In the genomic region with DNA sequence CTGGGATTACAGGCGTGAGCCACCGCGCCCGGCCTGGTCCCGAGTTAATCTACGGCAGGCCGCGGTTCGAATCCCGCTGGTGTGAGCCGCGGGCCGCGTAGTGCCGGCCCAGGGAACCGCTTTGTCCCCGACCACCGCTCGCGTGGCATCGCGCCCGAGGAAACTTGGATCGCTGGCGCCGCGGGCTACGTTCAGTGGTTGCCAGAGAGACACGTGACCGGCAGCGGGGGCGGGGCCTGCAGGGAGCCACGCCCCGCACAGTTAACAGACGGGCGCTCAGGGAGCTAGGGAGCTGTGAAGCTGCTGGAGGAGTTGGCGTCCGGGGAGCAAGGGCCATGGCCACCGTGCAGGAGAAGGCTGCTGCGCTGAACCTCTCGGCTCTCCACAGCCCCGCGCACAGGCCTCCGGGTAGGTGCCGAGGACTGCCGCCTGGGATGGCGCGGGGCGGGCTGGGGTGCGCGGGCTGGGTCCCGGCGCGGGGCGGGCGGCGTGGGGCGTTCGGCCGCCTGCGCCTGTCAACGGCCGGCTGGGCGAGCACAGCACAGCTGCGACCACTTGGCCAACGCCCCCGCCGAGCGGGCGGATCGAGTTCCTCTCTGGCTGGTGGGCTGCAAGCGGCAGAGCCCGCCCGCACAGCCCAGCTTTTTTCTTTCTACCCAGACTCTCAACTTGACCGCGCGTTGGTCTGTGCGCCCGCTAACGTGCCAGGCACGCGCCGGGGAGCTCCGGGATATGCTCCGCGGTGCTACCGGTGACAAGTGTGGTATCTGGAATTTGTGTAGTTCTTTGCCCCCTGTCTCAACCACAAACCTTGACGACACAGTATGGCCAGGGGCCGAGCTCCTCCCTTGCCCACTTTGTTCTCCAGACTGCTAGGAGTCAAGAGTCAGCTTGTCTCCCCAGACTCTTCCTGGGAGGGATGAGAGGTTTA, we compare ENCODE assay signal across 9 cellular contexts. TPM values are rescaled to one million over a fixed set of nuclear protein-coding genes. Genes with fewer than 3 reads are reported as not detected.
DNase-seq lines count a peak whose midpoint lies in the region; ATAC-seq, FAIRE-seq and TF ChIP-seq lines count a peak whose summit lies in the region.
"Had no signal": no experiment of that assay in that cellular context is flagged by ENCODE, and none has a peak within 500 bp of the region (broad histone marks: within the 10 kb centered on the region; RNA-seq: fewer than 3 reads in every experiment).

Gene DEPDC7, plus strand, starts transcription at position 258 of the 931 bp plus-strand sequence. Its CDS starts 78 bp downstream, at position 336.

- peaks cover 7% of the 10 kb centered on the region for H3K9me3 Mint-ChIP-seq in activated CD4-positive, alpha-beta T cell treated with anti-CD3 and anti-CD28 coated beads, Interleukin-2, amount 10 ng/mL, durations not matched to agents 24 days and 14 days
- H3K9me3 Mint-ChIP-seq in dendritic cell treated with granulocyte-macrophage colony-stimulating factor and Interleukin-4, amounts not matched to agents 40 ng/mL and 50 ng/mL, for 4 days, result no peaks in the 10 kb centered on the region

- H3K27me3 ChIP-seq in HepG2 (ENCODE audit: control insufficient read depth in 1 of 2, insufficient read depth in 2 of 2, low read length in 2 of 2), result no peaks in the 10 kb centered on the region

- 1% methylated on average over 27 of the region's 89 CpGs for WGBS in A549 (ENCODE audit: missing lambda C conversion rate)
- WGBS in HepG2 (ENCODE audit: low lambda C conversion rate), result 3% methylated on average over 16 of the region's 89 CpGs

- H4K20me1 ChIP-seq in HepG2 (ENCODE audit: insufficient read depth, low read length), result no peaks in the 10 kb centered on the region
- H4K20me1 ChIP-seq: BLaER1 treated with 17β-estradiol and CSF1 and Interleukin-3, amounts not matched to agents 10 nM and 100 nM had no signal

- ATAC-seq in A549, result peak; percentile 94 to 95
- ATAC-seq in GM18870 (IDR thresholded peaks at IDR 0.05; ENCODE audit: unreplicated experiment), result peak; percentile 41
- peak; percentile 64 for ATAC-seq in HG03097 (IDR thresholded peaks at IDR 0.05; ENCODE audit: low FRiP score, unreplicated experiment)
- ATAC-seq in HepG2, result peak; percentile 91

- H3K36me3 Mint-ChIP-seq in activated CD4-positive, alpha-beta T cell treated with anti-CD3 and anti-CD28 coated beads, Interleukin-2, amount 10 ng/mL, durations not matched to agents 24 days and 14 days (ENCODE audit: low read depth), result no peaks in the 10 kb centered on the region
- H3K36me3 Mint-ChIP-seq in dendritic cell treated with granulocyte-macrophage colony-stimulating factor and Interleukin-4, amounts not matched to agents 40 ng/mL and 50 ng/mL, for 4 days (ENCODE audit: low read depth), result no peaks in the 10 kb centered on the region

- H3K4me2 ChIP-seq in A549, result peak within 1 kb of the TSS; percentile 87
- H3K4me2 ChIP-seq in HepG2 (ENCODE audit: low read depth, low read length), result peak within 1 kb of the TSS; percentile 80

- H3K9ac ChIP-seq in HepG2 (ENCODE audit: insufficient read depth, low read depth, low read length), result peak within 1 kb of the TSS; percentile 75
- H3K9ac ChIP-seq: BLaER1 treated with 17β-estradiol and CSF1 and Interleukin-3, amounts not matched to agents 10 nM and 100 nM had no signal

- BruUV-seq in HepG2 (replicated peaks; lab: Mats Ljungman, UMichigan), result no TSS peak

- H2AFZ ChIP-seq in HepG2 (ENCODE audit: low read length), result no peak within 1 kb of the TSS

- H3K4me1 ChIP-seq in A549 (peaks cover 38% of the 10 kb centered on the region), HepG2 (ENCODE audit: insufficient read depth, low read length) (peaks cover 73% of the 10 kb centered on the region)

- CTCF ChIA-PET in A549 (lab: Yijun Ruan, JAX) (interaction anchor here (0.7 to 2.5 kb wide), 9 partner anchors 8 to 56 kb away, joined by 3 to 12 read pairs (median 4); no protein-coding TSS in a partner anchor), HepG2 (lab: Yijun Ruan, JAX; ENCODE audit: low intra/inter-chr PET ratio, low total read pairs) (no interaction called here)

- in situ Hi-C loops in HepG2 (cut with HindIII; ENCODE audit: extremely low pct_ligation_motif_present, low pct_unique_long_range_greater_than_20kb), result no loop called here

- TF ChIP-seq POLR2A in A549 (IDR thresholded peaks at IDR 0.05; ENCODE audit: low read length) (peak; percentile 78), HepG2 (IDR thresholded peaks at IDR 0.05; ENCODE audit: insufficient read depth in 1 of 2, low read depth in 2 of 2, low read length in 2 of 2) (peak; percentile 81 to 92)

- DNase-seq in A549 (ENCODE audit: low read depth in 1 of 2, low spot score in 1 of 2), result peak; percentile 89 to 92
- peak; percentile 95 for DNase-seq in NCI-H345 (lab: John Stamatoyannopoulos, UW)
- peak; percentile 93 for DNase-seq in activated CD4-positive, alpha-beta T cell treated with anti-CD3 and anti-CD28 coated beads, Interleukin-2, amount 10 ng/mL, durations not matched to agents 24 days and 14 days
- peak; percentile 89 for DNase-seq in HepG2 (ENCODE audit: low spot score)
- DNase-seq in stimulated activated CD4-positive, alpha-beta T cell treated with anti-CD3 and anti-CD28 coated beads, Interleukin-1b, Interleukin-23, amount 100 ng/mL, for 48 hours, result peak; percentile 81

- no peak within 1 kb of the TSS for H3K27ac Mint-ChIP-seq in activated CD4-positive, alpha-beta T cell treated with anti-CD3 and anti-CD28 coated beads, Interleukin-2, amount 10 ng/mL, durations not matched to agents 24 days and 14 days
- H3K27ac Mint-ChIP-seq in dendritic cell treated with granulocyte-macrophage colony-stimulating factor and Interleukin-4, amounts not matched to agents 40 ng/mL and 50 ng/mL, for 4 days, result peak within 1 kb of the TSS; percentile 79

- H3K79me2 ChIP-seq in HepG2 (ENCODE audit: insufficient read depth, low read length), result peaks cover 47% of the 10 kb centered on the region

- POLR2A ChIA-PET in A549 (lab: Yijun Ruan, JAX) (interaction anchor here (0.6 to 2.6 kb wide), 12 partner anchors 9 to 140 kb away, joined by 3 to 32 read pairs (median 6); partner anchors contain the start of gene TCP11L1), HepG2 (lab: Yijun Ruan, JAX) (interaction anchor here (0.7 to 3.0 kb wide), 14 partner anchors 9 to 145 kb away, joined by 3 to 65 read pairs (median 6); partner anchors contain the start of genes CSTF3 and TCP11L1)

- H3K9me3 ChIP-seq in A549 (no peaks in the 10 kb centered on the region), HepG2 (ENCODE audit: low read length) (no peaks in the 10 kb centered on the region)

- peaks cover 61% of the 10 kb centered on the region for H3K27me3 Mint-ChIP-seq in activated CD4-positive, alpha-beta T cell treated with anti-CD3 and anti-CD28 coated beads, Interleukin-2, amount 10 ng/mL, durations not matched to agents 24 days and 14 days
- peaks cover 6% of the 10 kb centered on the region for H3K27me3 Mint-ChIP-seq in dendritic cell treated with granulocyte-macrophage colony-stimulating factor and Interleukin-4, amounts not matched to agents 40 ng/mL and 50 ng/mL, for 4 days

- FAIRE-seq in A549 (lab: Jason Lieb, UNC), result no peak
- FAIRE-seq in HepG2 (lab: Jason Lieb, UNC), result no peak

- TF ChIP-seq RAD21 in A549 (conservative IDR thresholded peaks at IDR 0.05 in 1 of 2, IDR thresholded peaks at IDR 0.05 in 1 of 2), result no peak
- peak; percentile 44 for TF ChIP-seq RAD21 in HepG2 (CRISPR knock-in tag; IDR thresholded peaks at IDR 0.05)

- H3K4me3 ChIP-seq in A549 (peak within 1 kb of the TSS; percentile 82), HepG2 (replicated peaks in 1 of 3; ENCODE audit: insufficient read depth in 1 of 3, low read depth in 2 of 3, low read length in 3 of 3) (peak within 1 kb of the TSS; percentile 73 to 79 (median 75))
- H3K4me3 ChIP-seq: BLaER1 treated with 17β-estradiol and CSF1 and Interleukin-3, amounts not matched to agents 10 nM and 100 nM had no signal

- no peaks in the 10 kb centered on the region for H3K36me3 ChIP-seq in HepG2 (replicated peaks in 1 of 2; ENCODE audit: control insufficient read depth in 1 of 2, insufficient read depth in 2 of 2, low read length in 2 of 2)

- TF ChIP-seq CTCF in A549 (IDR thresholded peaks at IDR 0.05) (no peak), HepG2 (CRISPR knock-in tag; IDR thresholded peaks at IDR 0.05) (no peak; the same call in 1 of the 2 replicates)

- intact Hi-C loops in activated CD4-positive, alpha-beta T cell treated with anti-CD3 and anti-CD28 coated beads, Interleukin-2, amount 10 ng/mL, durations not matched to agents 24 days and 14 days (cut with micrococcal nuclease), result loop anchor here (10.0 kb wide), 1 partner anchor 431 kb away; the partner anchor contains the start of gene EIF3M
- intact Hi-C loops in dendritic cell treated with granulocyte-macrophage colony-stimulating factor and Interleukin-4, amounts not matched to agents 40 ng/mL and 50 ng/mL, for 4 days (cut with micrococcal nuclease), result loop anchor here (5.0 kb wide), 1 partner anchor 46 kb away; no protein-coding TSS in a partner anchor
- intact Hi-C loops in HepG2 (cut with micrococcal nuclease; ENCODE audit: unreplicated experiment), result loop anchor here (1.0 kb wide), 1 partner anchor 123 kb away; no protein-coding TSS in a partner anchor

- peaks cover 16% of the 10 kb centered on the region for H3K4me1 Mint-ChIP-seq in activated CD4-positive, alpha-beta T cell treated with anti-CD3 and anti-CD28 coated beads, Interleukin-2, amount 10 ng/mL, durations not matched to agents 24 days and 14 days
- H3K4me1 Mint-ChIP-seq in dendritic cell treated with granulocyte-macrophage colony-stimulating factor and Interleukin-4, amounts not matched to agents 40 ng/mL and 50 ng/mL, for 4 days (ENCODE audit: low read depth), result peaks cover 20% of the 10 kb centered on the region

- TF ChIP-seq EP300 in A549 (IDR thresholded peaks at IDR 0.05) (no peak), HepG2 (IDR thresholded peaks at IDR 0.05; ENCODE audit: low read depth in 2 of 2, low read length in 2 of 2) (no peak; a peak in 1 of 4 replicates), HepG2 (CRISPR knock-in tag; IDR thresholded peaks at IDR 0.05; ENCODE audit: borderline replicate concordance) (peak; percentile 18; the same call in 1 of the 2 replicates)

- H3K4me3 Mint-ChIP-seq in activated CD4-positive, alpha-beta T cell treated with anti-CD3 and anti-CD28 coated beads, Interleukin-2, amount 10 ng/mL, durations not matched to agents 24 days and 14 days, result peak within 1 kb of the TSS; percentile 84
- H3K4me3 Mint-ChIP-seq in dendritic cell treated with granulocyte-macrophage colony-stimulating factor and Interleukin-4, amounts not matched to agents 40 ng/mL and 50 ng/mL, for 4 days, result peak within 1 kb of the TSS; percentile 84

- H3K27ac ChIP-seq in A549 (peak within 1 kb of the TSS; percentile 76 to 90), HepG2 (ENCODE audit: extremely low read length, insufficient read depth, low read length) (peak within 1 kb of the TSS; percentile 86)
- H3K27ac ChIP-seq: BLaER1 treated with 17β-estradiol and CSF1 and Interleukin-3, amounts not matched to agents 10 nM and 100 nM had no signal

RNA-seq across cellular contexts. Expression of gene DEPDC7, which starts in this region (rescaled TPM):
- polyA plus RNA-seq in A549 (2011; rRNA removed), result 15.2 and 16.6 TPM in 2 replicates
- 4.5 and 4.7 TPM in 2 replicates for polyA plus RNA-seq in A549 (2012; cell fraction: cytosol; rRNA removed)
- polyA plus RNA-seq in A549 (2012; cell fraction: nucleus; rRNA removed), result 4.2 and 4.8 TPM in 2 replicates
- polyA plus RNA-seq in A549 (2017; fragmentation: RNase III; extraction: RNeasy Plus Mini Kit Qiagen cat#74134 plus additional on column Dnase treatment), result 15.1 to 15.3 TPM (median 15.2 TPM) in 3 replicates
- polyA minus RNA-seq in A549 (2011; rRNA and poly(A)+ RNA removed), result 3.1 and 3.5 TPM in 2 replicates
- 0.64 and 0.84 TPM in 2 replicates for total RNA-seq in activated CD4-positive, alpha-beta T cell treated with anti-CD3 and anti-CD28 coated beads, Interleukin-2, amount 10 ng/mL, durations not matched to agents 24 days and 14 days
- 33.3 and 37.9 TPM in 2 replicates for total RNA-seq in HepG2 (2016; rRNA removed; fragmentation: Illumina TruSeq; extraction: Trizol)
- 6.7 and 7.4 TPM in 2 replicates for total RNA-seq in HepG2 (2016; cell fraction: cytosol; rRNA removed; fragmentation: Illumina TruSeq; extraction: Trizol; ENCODE audit: low read depth)
- total RNA-seq in HepG2 (2016; cell fraction: insoluble cytoplasmic fraction; rRNA removed; fragmentation: Illumina TruSeq; extraction: Trizol), result 33.6 and 35.3 TPM in 2 replicates
- total RNA-seq in HepG2 (2016; cell fraction: membrane; rRNA removed; fragmentation: Illumina TruSeq; extraction: Trizol), result 10.5 and 12.8 TPM in 2 replicates
- 39.8 and 45.9 TPM in 2 replicates for total RNA-seq in HepG2 (2016; cell fraction: nucleus; rRNA removed; fragmentation: Illumina TruSeq; extraction: Trizol)
- 14.7 and 17.3 TPM in 2 replicates for polyA plus RNA-seq in HepG2 (2011; rRNA removed)
- 4.5 and 6.0 TPM in 2 replicates for polyA plus RNA-seq in HepG2 (2011; cell fraction: cytosol; rRNA removed)
- 18.6 and 23.7 TPM in 2 replicates for polyA plus RNA-seq in HepG2 (2011; cell fraction: nucleus; rRNA removed)
- polyA plus RNA-seq in HepG2 (2012), result 13.0 and 13.5 TPM in 2 replicates
- 3.7 and 4.9 TPM in 2 replicates for polyA plus RNA-seq in HepG2 (2016; cell fraction: cytosol; fragmentation: Illumina TruSeq; extraction: Trizol; ENCODE audit: low read depth)
- 37.0 and 38.7 TPM in 2 replicates for polyA plus RNA-seq in HepG2 (2016; cell fraction: insoluble cytoplasmic fraction; fragmentation: Illumina TruSeq; extraction: Trizol; ENCODE audit: low read depth)
- 4.7 and 6.8 TPM in 2 replicates for polyA plus RNA-seq in HepG2 (2016; cell fraction: membrane; fragmentation: Illumina TruSeq; extraction: Trizol; ENCODE audit: low read depth)
- 77.3 and 77.9 TPM in 2 replicates for polyA plus RNA-seq in HepG2 (2016; cell fraction: nucleus; fragmentation: Illumina TruSeq; extraction: Trizol; ENCODE audit: insufficient read depth, low read depth)
- 4.2 and 10.8 TPM in 2 replicates for polyA minus RNA-seq in HepG2 (2011; rRNA and poly(A)+ RNA removed; ENCODE audit: low replicate concordance)
- polyA minus RNA-seq in HepG2 (2011; cell fraction: cytosol; rRNA and poly(A)+ RNA removed), result 4.7 and 5.1 TPM in 2 replicates
- 26.5 and 37.2 TPM in 2 replicates for polyA minus RNA-seq in HepG2 (2011; cell fraction: nucleus; rRNA and poly(A)+ RNA removed)

Comparison
In these comparisons a context has a peak if more than half of its experiments do, and no peak if none do; other contexts are left out.
1. Peak in every context shown above with its lines: DNase-seq, ATAC-seq, H3K4me3 ChIP-seq and H3K27ac ChIP-seq.
2. Peak in DNase-seq in activated CD4-positive, alpha-beta T cell treated with anti-CD3 and anti-CD28 coated beads, Interleukin-2, amount 10 ng/mL, durations not matched to agents 24 days and 14 days; RNA of the gene not detected or under 1 TPM.
3. ATAC-seq: peak in every context shown above with its lines; median percentile 94 in A549; 91 in HepG2; 64 in HG03097; 41 in GM18870.